13 cellular contexts compared by ENCODE assay signal in the genomic region with DNA sequence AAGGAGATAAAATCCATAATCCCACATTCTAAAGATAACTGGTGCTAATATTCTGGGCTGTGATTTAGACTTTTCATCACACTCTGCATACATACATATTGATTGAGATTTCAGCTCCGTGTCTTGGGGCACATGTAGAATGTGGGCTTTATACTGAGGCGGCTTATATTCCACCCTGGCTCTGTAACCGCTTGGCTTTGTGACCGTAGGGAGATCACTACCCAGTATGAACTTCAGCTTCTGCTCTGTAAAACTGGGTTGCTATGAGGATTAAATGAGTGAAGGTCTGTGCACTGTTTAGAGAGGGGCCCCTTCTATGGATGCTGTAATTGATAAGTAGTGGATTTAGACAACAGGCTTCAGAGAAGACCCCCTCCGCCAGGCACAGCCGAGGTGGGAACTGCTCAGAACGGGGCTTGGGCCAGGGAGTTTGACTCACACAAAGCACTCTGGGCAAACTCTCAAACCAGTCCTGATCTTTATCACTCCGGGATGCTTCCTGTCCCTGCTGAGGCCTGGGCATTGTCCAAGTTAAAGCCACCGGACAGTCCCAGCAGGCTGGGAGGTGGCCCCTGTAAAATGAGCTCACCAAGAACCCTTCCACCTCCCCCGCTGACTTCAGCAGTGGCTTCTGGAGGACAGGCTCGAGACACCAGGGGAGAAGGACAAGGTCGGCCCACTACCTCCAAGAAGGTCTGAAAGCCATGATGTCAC. TPM values are rescaled to one million over a fixed set of nuclear protein-coding genes. Genes with fewer than 3 reads are reported as not detected.
DNase-seq lines count a peak whose midpoint lies in the region; ATAC-seq and TF ChIP-seq lines count a peak whose summit lies in the region.
"Had no signal": no experiment of that assay in that cellular context is flagged by ENCODE, and none has a peak within 500 bp of the region (broad histone marks: within the 10 kb centered on the region; RNA-seq: fewer than 3 reads in every experiment).

No MANE protein-coding gene starts in this region.

- ATAC-seq in left colon (peak; percentile 16), GM21515 (IDR thresholded peaks at IDR 0.05; ENCODE audit: unreplicated experiment) (no peak), HG03135 (IDR thresholded peaks at IDR 0.05; ENCODE audit: unreplicated experiment) (no peak)

- no peaks in the 10 kb centered on the region for H3K27me3 Mint-ChIP-seq in activated CD4-positive, alpha-beta memory T cell treated with anti-CD3 and anti-CD28 coated beads for 36 hours

- no peaks in the 10 kb centered on the region for H3K4me1 Mint-ChIP-seq in activated CD4-positive, alpha-beta memory T cell treated with anti-CD3 and anti-CD28 coated beads for 36 hours (ENCODE audit: low read depth)

- H3K36me3 Mint-ChIP-seq in activated CD4-positive, alpha-beta memory T cell treated with anti-CD3 and anti-CD28 coated beads for 36 hours, result no peaks in the 10 kb centered on the region

- H3K4me1 ChIP-seq in HUES6 (ENCODE audit: control insufficient read depth, insufficient read depth, low read length) (peaks cover 31% of the 10 kb centered on the region), mammary epithelial cell (ENCODE audit: insufficient read depth, low read length) (peaks cover 53% of the 10 kb centered on the region), subcutaneous abdominal adipose tissue (ENCODE audit: control insufficient read depth in 5 of 5, insufficient read depth in 5 of 5, low read length in 5 of 5) (peaks cover 17 to 48% (median 26%) of the 10 kb centered on the region in 5 donors)
- H3K4me1 ChIP-seq: HAP-1 had no signal

- H3K9ac ChIP-seq in HUES6 (ENCODE audit: low read length) (peak overlapping the region; percentile 16), mammary epithelial cell (ENCODE audit: insufficient read depth, low read length) (no peak overlapping the region), subcutaneous abdominal adipose tissue (ENCODE audit: low read length in 5 of 5) (peak overlapping the region in 3 of 5 donors; percentile 7 to 41 (median 35))

- peaks cover 74% of the 10 kb centered on the region for H3K79me2 ChIP-seq in mammary epithelial cell (ENCODE audit: insufficient read depth, low read length)

- dilution Hi-C loops in mammary epithelial cell (cut with HindIII; ENCODE audit: low sequenced_read_pairs), result no loop called here

- no peaks in the 10 kb centered on the region for H3K9me3 ChIP-seq in HUES6 (ENCODE audit: control insufficient read depth, insufficient read depth, low read depth, low read length)
- no peaks in the 10 kb centered on the region for H3K9me3 ChIP-seq in mammary epithelial cell (replicated peaks; ENCODE audit: insufficient read depth, low read length)
- no peaks in the 10 kb centered on the region for H3K9me3 ChIP-seq in subcutaneous abdominal adipose tissue (ENCODE audit: control insufficient read depth in 5 of 5, low read length in 5 of 5)
- H3K9me3 ChIP-seq: HAP-1, thoracic aorta had no signal

- H3K4me3 ChIP-seq in HUES6 (ENCODE audit: low read depth, low read length), result no peak overlapping the region
- H3K4me3 ChIP-seq in mammary epithelial cell (replicated peaks in 1 of 3; ENCODE audit: insufficient read depth in 1 of 3, low read depth in 2 of 3, low read length in 3 of 3), result no peak overlapping the region
- H3K4me3 ChIP-seq in subcutaneous abdominal adipose tissue (ENCODE audit: low read depth in 1 of 5, low read length in 5 of 5), result peak overlapping the region in 1 of 5 donors; percentile 6
- H3K4me3 ChIP-seq: HAP-1, thoracic aorta had no signal

- in situ Hi-C loops in mammary epithelial cell (cut with MboI; ENCODE audit: low sequenced_read_pairs in 2 of 2), result no loop called here

- no TSS peak for BruUV-seq in mammary epithelial cell (replicated peaks; lab: Mats Ljungman, UMichigan)

- H3K27me3 ChIP-seq in HUES6 (ENCODE audit: control insufficient read depth, insufficient read depth, low read length) (no peaks in the 10 kb centered on the region), mammary epithelial cell (ENCODE audit: insufficient read depth, low read length) (no peaks in the 10 kb centered on the region), subcutaneous abdominal adipose tissue (ENCODE audit: control insufficient read depth in 5 of 5, insufficient read depth in 4 of 5, low read length in 5 of 5) (no peaks in the 10 kb centered on the region)

- H3K4me2 ChIP-seq in mammary epithelial cell (ENCODE audit: insufficient read depth, low read depth, low read length), result peak overlapping the region; percentile 29

- H4K20me1 ChIP-seq in mammary epithelial cell (ENCODE audit: insufficient read depth, low read length), result no peaks in the 10 kb centered on the region

- no peak overlapping the region for H3K27ac Mint-ChIP-seq in activated CD4-positive, alpha-beta memory T cell treated with anti-CD3 and anti-CD28 coated beads for 36 hours

- WGBS in mammary epithelial cell (ENCODE audit: low coverage, missing lambda C conversion rate), result 11% methylated on average over 12 of the region's 12 CpGs

- no peaks in the 10 kb centered on the region for H3K9me3 Mint-ChIP-seq in activated CD4-positive, alpha-beta memory T cell treated with anti-CD3 and anti-CD28 coated beads for 36 hours

- peak; percentile 58 for DNase-seq in mammary epithelial cell
- peak in 1 of 2 donors; percentile 45 for DNase-seq in left colon
- DNase-seq in cerebellar cortex (ENCODE audit: low spot score), result no peak
- DNase-seq in activated CD4-positive, alpha-beta memory T cell treated with anti-CD3 and anti-CD28 coated beads for 36 hours, result no peak
- DNase-seq: foreskin fibroblast, Kasumi-1, SHP77 had no signal

- H3K4me3 Mint-ChIP-seq in activated CD4-positive, alpha-beta memory T cell treated with anti-CD3 and anti-CD28 coated beads for 36 hours, result no peak overlapping the region

- POLR2A ChIA-PET in activated CD4-positive, alpha-beta memory T cell treated with anti-CD3 and anti-CD28 coated beads for 36 hours (lab: Charles Lee), result no interaction called here

- CTCF ChIA-PET in mammary epithelial cell (lab: Charles Lee; ENCODE audit: low non-redundant PET), result no interaction called here
- CTCF ChIA-PET in activated CD4-positive, alpha-beta memory T cell treated with anti-CD3 and anti-CD28 coated beads for 36 hours (lab: Charles Lee), result interaction anchor here (1.2 kb wide), 1 partner anchor 84 kb away, joined by 4 read pairs; no protein-coding TSS in a partner anchor

- H2AFZ ChIP-seq in mammary epithelial cell (ENCODE audit: low read depth, low read length), result peak overlapping the region; percentile 54

- H3K27ac ChIP-seq in HUES6 (ENCODE audit: low read depth, low read length) (peak overlapping the region; percentile 22; the same call in 1 of the 2 replicates), mammary epithelial cell (ENCODE audit: insufficient read depth, low read depth, low read length) (peak overlapping the region; percentile 33), subcutaneous abdominal adipose tissue (ENCODE audit: low read depth, low read length) (peak overlapping the region; percentile 82)

- H3K36me3 ChIP-seq in HUES6 (ENCODE audit: control insufficient read depth, insufficient read depth, low read length), result no peaks in the 10 kb centered on the region
- no peaks in the 10 kb centered on the region for H3K36me3 ChIP-seq in mammary epithelial cell (ENCODE audit: insufficient read depth, low read length)
- no peaks in the 10 kb centered on the region for H3K36me3 ChIP-seq in subcutaneous abdominal adipose tissue (ENCODE audit: control insufficient read depth in 5 of 5, insufficient read depth in 5 of 5, low read length in 5 of 5)
- H3K36me3 ChIP-seq: HAP-1, thoracic aorta had no signal

- no peak for TF ChIP-seq CTCF in mammary epithelial cell (conservative IDR thresholded peaks at IDR 0.05 in 1 of 2, IDR thresholded peaks at IDR 0.05 in 1 of 2; ENCODE audit: extremely low read depth in 1 of 2, insufficient read depth in 1 of 2, low read depth in 1 of 2, low read length in 2 of 2)

- intact Hi-C loops in mammary epithelial cell (cut with micrococcal nuclease) (no loop called here), left colon (cut with DNase I, micrococcal nuclease) (no loop called here)
- intact Hi-C loops in activated CD4-positive, alpha-beta memory T cell treated with anti-CD3 and anti-CD28 coated beads for 36 hours (cut with micrococcal nuclease), result no loop called here

RNA-seq across cellular contexts. Expression of a gene that starts 17.2 kb away (rescaled TPM):
- total RNA-seq in mammary epithelial cell, result 10 to 100 TPM; 38.4 to 48.8 TPM
- 11.8 TPM for polyA plus RNA-seq in mammary epithelial cell
- polyA minus RNA-seq in mammary epithelial cell, result 60.7 TPM
- 100 to 1,000 TPM; 100 to 106 TPM for total RNA-seq in left colon
- 1 to 10 TPM; 6.5 to 6.8 TPM for total RNA-seq in activated CD4-positive, alpha-beta memory T cell treated with anti-CD3 and anti-CD28 coated beads for 36 hours

RNA-seq across cellular contexts. Expression of a gene that starts 23.3 kb away (rescaled TPM):
- total RNA-seq in mammary epithelial cell (under 1 TPM in 1 of 2 donors, not detected in 1; 0.33 TPM), left colon (under 1 TPM in 1 of 2 donors, not detected in 1; 0.42 TPM)
- 0.11 TPM for polyA plus RNA-seq in mammary epithelial cell
- not detected for polyA minus RNA-seq in mammary epithelial cell
- not detected for total RNA-seq in activated CD4-positive, alpha-beta memory T cell treated with anti-CD3 and anti-CD28 coated beads for 36 hours
- total RNA-seq: thoracic aorta had no signal

Comparison
In these comparisons a context has a peak if more than half of its experiments do, and no peak if none do; other contexts are left out.
1. H3K27ac ChIP-seq: peak in every context shown above with its lines; median percentile 82 in subcutaneous abdominal adipose tissue; 33 in mammary epithelial cell; 22 in HUES6.
2. RNA of a gene that starts 17.2 kb away (total RNA-seq): 100 to 106 TPM in left colon and 38.4 to 48.8 TPM in mammary epithelial cell; 6.5 to 6.8 TPM in activated CD4-positive, alpha-beta memory T cell treated with anti-CD3 and anti-CD28 coated beads for 36 hours; every median in the first group is over 4 times any median in the second.